Comparison of ENCODE assay signal across 7 cellular contexts in the genomic region with DNA sequence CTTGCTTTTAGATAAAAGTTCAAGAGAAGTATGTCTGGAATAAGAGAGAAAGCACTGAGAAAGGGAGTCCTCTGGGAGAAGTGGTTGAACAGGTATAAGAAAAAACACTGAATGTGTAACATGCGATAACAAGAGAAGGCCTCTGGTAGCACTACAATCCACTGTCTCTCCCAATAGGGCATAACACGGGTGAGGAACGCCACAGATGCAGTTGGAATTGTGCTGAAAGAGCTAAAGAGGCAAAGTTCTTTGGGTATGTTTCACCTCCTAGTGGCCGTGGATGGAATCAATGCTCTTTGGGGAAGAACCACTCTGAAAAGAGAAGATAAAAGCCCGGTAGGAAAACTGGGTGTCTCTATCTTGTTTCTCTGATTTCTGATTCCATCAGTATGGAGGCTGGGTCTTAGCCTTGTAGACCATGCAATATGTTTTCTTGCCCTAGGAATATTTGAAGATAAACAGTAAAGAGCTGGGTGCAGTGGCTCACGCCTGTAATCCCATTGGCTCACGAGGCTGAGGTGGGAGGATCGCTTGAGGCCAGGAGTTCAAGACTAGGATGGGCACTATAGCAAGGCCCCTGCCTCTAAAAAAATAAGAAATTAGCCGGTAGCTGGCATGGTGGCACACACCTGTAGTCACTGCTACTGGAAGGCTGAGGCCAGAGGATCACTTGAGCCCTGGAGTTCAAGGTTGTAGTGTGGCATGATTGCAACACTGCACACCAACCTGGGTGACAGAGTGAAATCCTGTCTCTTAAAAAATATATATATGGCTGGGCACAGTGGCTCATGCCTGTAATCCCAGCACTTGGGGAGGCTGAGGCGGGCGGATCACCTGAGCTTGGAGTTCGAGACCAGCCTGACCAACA. TPM values are rescaled to one million over a fixed set of nuclear protein-coding genes. Genes with fewer than 3 reads are reported as not detected.
DNase-seq lines count a peak whose midpoint lies in the region; ATAC-seq, FAIRE-seq and TF ChIP-seq lines count a peak whose summit lies in the region.

No MANE protein-coding gene starts in this region.

- intact Hi-C loops in kidney (cut with DNase I): no loop called here

- no peaks in the 10 kb centered on the region for H3K9me3 ChIP-seq in kidney (ENCODE audit: control insufficient read depth in 1 of 2, low read length in 2 of 2)

- H3K27ac ChIP-seq in kidney (ENCODE audit: low read depth in 2 of 2, low read length in 2 of 2): no peak overlapping the region

- H3K9ac ChIP-seq in kidney (ENCODE audit: low read length in 2 of 2): no peak overlapping the region

- H3K36me3 ChIP-seq in kidney (ENCODE audit: control insufficient read depth in 1 of 2, insufficient read depth in 2 of 2, low read length in 2 of 2): peaks cover 6 to 10% of the 10 kb centered on the region in 2 donors

- no peak for ATAC-seq in GM19351 (IDR thresholded peaks at IDR 0.05; ENCODE audit: unreplicated experiment)

- H3K4me3 ChIP-seq in kidney (ENCODE audit: low read length in 2 of 2): no peak overlapping the region

- FAIRE-seq in kidney (lab: Jason Lieb, UNC): no peak

- TF ChIP-seq CTCF in kidney (IDR thresholded peaks at IDR 0.05; ENCODE audit: borderline replicate concordance, extremely low read depth, insufficient read depth): peak; percentile 50

- H3K4me1 ChIP-seq in kidney (ENCODE audit: control insufficient read depth in 1 of 2, insufficient read depth in 1 of 2, low read depth in 1 of 2, low read length in 2 of 2): no peaks in the 10 kb centered on the region

- DNase-seq in EL: peak; percentile 67
- DNase-seq in HuH-7 (ENCODE audit: low spot score): peak; percentile 43
- DNase-seq in SHP77 (lab: John Stamatoyannopoulos, UW): peak; percentile 68 to 74
- peak; percentile 31 to 91 for DNase-seq in T47D (ENCODE audit: low read depth in 1 of 2, low spot score in 1 of 2)
- DNase-seq in kidney: no peak
- DNase-seq in stimulated activated naive CD4-positive, alpha-beta T cell treated with Interleukin-2 at 50 U/mL for 16 hours (lab: John Stamatoyannopoulos, UW): peak; percentile 6

- in situ Hi-C loops in T47D (cut with HindIII; ENCODE audit: low pct_unique_long_range_greater_than_20kb, low sequenced_read_pairs): no loop called here

RNA-seq across cellular contexts. Expression of gene DAP3, which starts 40.4 kb away (rescaled TPM):
- total RNA-seq in kidney: 85.2 TPM
- polyA plus RNA-seq in kidney (ENCODE audit: insufficient read depth, low read depth, low replicate concordance): 92.2 TPM

RNA-seq across cellular contexts. Expression of gene YY1AP1, which starts 40.7 kb away (rescaled TPM):
- 67.1 TPM for total RNA-seq in kidney
- polyA plus RNA-seq in kidney (ENCODE audit: insufficient read depth, low read depth, low replicate concordance): 33.4 TPM
